32 cellular contexts compared by ENCODE assay signal in genomic region chr4:121946644-121947043, GRCh38. TPM values are rescaled to one million over a fixed set of nuclear protein-coding genes. Genes with fewer than 3 reads are reported as not detected.
"Had no signal": no experiment of that assay in that cellular context is flagged by ENCODE, and none has a peak within 500 bp of the region (broad histone marks: within the 10 kb centered on the region; RNA-seq: fewer than 3 reads in every experiment).

No MANE protein-coding gene starts in this region.

- H3K27me3 ChIP-seq: brain microvascular endothelial cell had no signal

- H3K4me1 ChIP-seq: breast epithelium had no signal

- H3K9me3 ChIP-seq: adrenal gland, body of pancreas, breast epithelium had no signal

- FAIRE-seq: TTC549 had no signal

- DNase-seq: activated B cell treated with CpG ODN at 0.5 μM for 24 hours; activated CD4-positive, alpha-beta memory T cell treated with anti-CD3 and anti-CD28 coated beads for 36 hours; activated CD4-positive, alpha-beta T cell treated with anti-CD3 and anti-CD28 coated beads for 4 hours; activated CD4-positive, alpha-beta T cell treated with anti-CD3 and anti-CD28 coated beads, Interleukin-2, amount 10 ng/mL, durations not matched to agents 24 days and 14 days; activated CD4-positive, alpha-beta T cell treated with anti-CD3 and anti-CD28 coated beads, Interleukin-2, amount 50 U/mL, for 1 hour; activated CD4-positive, alpha-beta T cell treated with anti-CD3 and anti-CD28 coated beads, Interleukin-2, amount 50 U/mL, for 4 hours; activated CD4-positive, CD25-positive, alpha-beta regulatory T cell treated with anti-CD3 and anti-CD28 coated beads, Interleukin-2, amount 50 U/mL, for 72 hours; activated CD8-positive, alpha-beta memory T cell treated with anti-CD3 and anti-CD28 coated beads, Interleukin-2, amount 50 U/mL, for 4 hours; activated CD8-positive, alpha-beta T cell treated with anti-CD3 and anti-CD28 coated beads for 36 hours; activated effector memory CD4-positive, alpha-beta T cell treated with anti-CD3 and anti-CD28 coated beads, Interleukin-2, amount 50 U/mL, for 16 hours; activated gamma-delta T cell treated with Interleukin-2 at 50 U/mL for 16 hours; activated naive CD4-positive, alpha-beta T cell; activated naive CD4-positive, alpha-beta T cell treated with anti-CD3 and anti-CD28 coated beads for 36 hours; activated naive CD4-positive, alpha-beta T cell treated with anti-CD3 and anti-CD28 coated beads, Interleukin-2, amount 50 U/mL, for 16 hours; activated naive CD8-positive, alpha-beta T cell treated with anti-CD3 and anti-CD28 coated beads for 36 hours; activated T-cell treated with anti-CD3 and anti-CD28 coated beads for 4 hours; activated T-cell treated with anti-CD3 and anti-CD28 coated beads, Interleukin-2, amount 50 U/mL, for 1 hour; activated T-cell treated with anti-CD3 and anti-CD28 coated beads, Interleukin-2, amount 50 U/mL, for 4 hours; activated T-cell treated with anti-CD3 and anti-CD28 coated beads, Interleukin-2, amount 50 U/mL, for 72 hours; adrenal gland; amniotic stem cell; aorta; body of pancreas; brain microvascular endothelial cell; central memory CD4-positive, alpha-beta T cell; T-helper 2 cell; T-helper 9 cell had no signal

- H3K4me3 ChIP-seq: adrenal gland, body of pancreas, breast epithelium had no signal

- H3K27ac ChIP-seq: adrenal gland, body of pancreas, brain microvascular endothelial cell, breast epithelium, VCaP had no signal

- H3K36me3 ChIP-seq: adrenal gland, brain microvascular endothelial cell, breast epithelium had no signal

- ATAC-seq: activated CD8-positive, alpha-beta T cell treated with anti-CD3 and anti-CD28 coated beads for 36 hours; activated naive CD4-positive, alpha-beta T cell treated with anti-CD3 and anti-CD28 coated beads, Interleukin-2, amount 50 U/mL, for 72 hours; activated T-cell treated with anti-CD3 and anti-CD28 coated beads, Interleukin-2, amount 50 U/mL, for 4 hours; activated T-cell treated with anti-CD3 and anti-CD28 coated beads, Interleukin-2, amount 50 U/mL, for 72 hours; activated T-helper 17 cell treated with anti-CD3 and anti-CD28 coated beads, Interleukin-2, amount 50 U/mL, for 72 hours; body of pancreas had no signal

RNA-seq across cellular contexts. Expression of gene TRPC3, which starts 5.2 kb away (rescaled TPM):
- total RNA-seq: activated B cell treated with CpG ODN at 0.5 μM for 24 hours had no signal
- polyA plus RNA-seq: aorta had no signal
